In genomic region chrX:151973262-151973661, GRCh38 we compare ENCODE assay signal across 12 cellular contexts. TPM values are rescaled to one million over a fixed set of nuclear protein-coding genes. Genes with fewer than 3 reads are reported as not detected.
DNase-seq lines count a peak whose midpoint lies in the region; ATAC-seq, FAIRE-seq and TF ChIP-seq lines count a peak whose summit lies in the region.
"Had no signal": no experiment of that assay in that cellular context is flagged by ENCODE, and none has a peak within 500 bp of the region (broad histone marks: within the 10 kb centered on the region; RNA-seq: fewer than 3 reads in every experiment).

No MANE protein-coding gene starts in this region.

- no peaks in the 10 kb centered on the region for H3K9me3 ChIP-seq in heart right ventricle
- no peaks in the 10 kb centered on the region for H3K9me3 ChIP-seq in colonic mucosa
- no peaks in the 10 kb centered on the region for H3K9me3 ChIP-seq in small intestine (ENCODE audit: control insufficient read depth, low read depth)
- H3K9me3 ChIP-seq: testis had no signal

- TF ChIP-seq CTCF in heart right ventricle (IDR thresholded peaks at IDR 0.05) (no peak), colonic mucosa (IDR thresholded peaks at IDR 0.05) (no peak), mesothelial cell of epicardium (IDR thresholded peaks at IDR 0.05; ENCODE audit: unreplicated experiment) (no peak)

- H3K4me3 ChIP-seq in heart right ventricle: peak overlapping the region; percentile 35 to 71 (median 62)
- H3K4me3 ChIP-seq in colonic mucosa: peak overlapping the region; percentile 50
- H3K4me3 ChIP-seq in urinary bladder (ENCODE audit: low read depth, low read length): peak overlapping the region; percentile 73
- peak overlapping the region in 1 of 2 donors; percentile 62 for H3K4me3 ChIP-seq in small intestine (ENCODE audit: low read depth in 1 of 2, low read length in 2 of 2)

- H3K4me1 Mint-ChIP-seq in mesothelial cell of epicardium (peaks cover 45% of the 10 kb centered on the region), immature natural killer cell (no peaks in the 10 kb centered on the region)
- no peaks in the 10 kb centered on the region for H3K4me1 Mint-ChIP-seq in activated naive CD4-positive, alpha-beta T cell treated with anti-CD3 and anti-CD28 coated beads for 36 hours (ENCODE audit: low read depth)

- peak overlapping the region in 9 of 10 donors; percentile 16 to 88 (median 80) for H3K27ac ChIP-seq in heart right ventricle
- no peak overlapping the region for H3K27ac ChIP-seq in colonic mucosa
- no peak overlapping the region for H3K27ac ChIP-seq in urinary bladder (ENCODE audit: low read depth)
- peak overlapping the region in 1 of 2 donors; percentile 70 for H3K27ac ChIP-seq in small intestine (ENCODE audit: low read depth in 1 of 2, low read length in 1 of 2)
- H3K27ac ChIP-seq: KMS-11, testis had no signal

- CTCF ChIA-PET in activated naive CD4-positive, alpha-beta T cell treated with anti-CD3 and anti-CD28 coated beads for 36 hours (lab: Charles Lee): no interaction called here

- H3K9me3 Mint-ChIP-seq in mesothelial cell of epicardium (peaks cover 16% of the 10 kb centered on the region), immature natural killer cell (peaks cover 0 to 2% (median 0%) of the 10 kb centered on the region in 6 donors)
- H3K9me3 Mint-ChIP-seq in activated naive CD4-positive, alpha-beta T cell treated with anti-CD3 and anti-CD28 coated beads for 36 hours: no peaks in the 10 kb centered on the region

- WGBS in heart right ventricle, 2 donors: 47 to 53% methylated on average over 4 of the region's 4 CpGs
- WGBS in urinary bladder: 44% methylated on average over 4 of the region's 4 CpGs
- WGBS in small intestine, 3 donors: 19 to 49% (median 35%) methylated on average over 4 of the region's 4 CpGs

- H3K4me1 ChIP-seq in heart right ventricle (peaks cover 0 to 10% (median 3%) of the 10 kb centered on the region in 9 donors), colonic mucosa (no peaks in the 10 kb centered on the region), urinary bladder (ENCODE audit: insufficient read depth) (no peaks in the 10 kb centered on the region), small intestine (ENCODE audit: control insufficient read depth in 2 of 2, insufficient read depth in 1 of 2, low read depth in 1 of 2, low read length in 1 of 2) (no peaks in the 10 kb centered on the region)
- H3K4me1 ChIP-seq: testis had no signal

- H3K9ac ChIP-seq in colonic mucosa (ENCODE audit: low read depth in 2 of 2, low read length in 2 of 2): peak overlapping the region; percentile 8 to 42
- H3K9ac ChIP-seq: KMS-11 had no signal

- H3K36me3 Mint-ChIP-seq in mesothelial cell of epicardium (peaks cover 14% of the 10 kb centered on the region), immature natural killer cell (no peaks in the 10 kb centered on the region)
- no peaks in the 10 kb centered on the region for H3K36me3 Mint-ChIP-seq in activated naive CD4-positive, alpha-beta T cell treated with anti-CD3 and anti-CD28 coated beads for 36 hours (ENCODE audit: low read depth)

- H3K27ac Mint-ChIP-seq in mesothelial cell of epicardium (peak overlapping the region; percentile 86), immature natural killer cell (no peak overlapping the region)
- H3K27ac Mint-ChIP-seq in activated naive CD4-positive, alpha-beta T cell treated with anti-CD3 and anti-CD28 coated beads for 36 hours: no peak overlapping the region

- FAIRE-seq in small intestine (lab: Jason Lieb, UNC): no peak

- intact Hi-C loops in heart right ventricle (cut with DNase I): no loop called here
- intact Hi-C loops in left cardiac atrium (cut with DNase I): no loop called here
- intact Hi-C loops in colonic mucosa (cut with DNase I): no loop called here
- intact Hi-C loops in activated naive CD4-positive, alpha-beta T cell treated with anti-CD3 and anti-CD28 coated beads for 36 hours (cut with micrococcal nuclease): no loop called here

- peaks cover 9% of the 10 kb centered on the region for H3K27me3 Mint-ChIP-seq in mesothelial cell of epicardium (ENCODE audit: low read depth)
- H3K27me3 Mint-ChIP-seq in activated naive CD4-positive, alpha-beta T cell treated with anti-CD3 and anti-CD28 coated beads for 36 hours (ENCODE audit: low read depth): peaks cover 29% of the 10 kb centered on the region
- H3K27me3 Mint-ChIP-seq in immature natural killer cell (ENCODE audit: low read depth in 3 of 3): peaks cover 1 to 13% (median 9%) of the 10 kb centered on the region in 3 donors

- H3K4me3 Mint-ChIP-seq in mesothelial cell of epicardium (peak overlapping the region; percentile 84), immature natural killer cell (no peak overlapping the region)
- no peak overlapping the region for H3K4me3 Mint-ChIP-seq in activated naive CD4-positive, alpha-beta T cell treated with anti-CD3 and anti-CD28 coated beads for 36 hours

- H3K27me3 ChIP-seq in heart right ventricle: peaks cover 0 to 27% (median 0%) of the 10 kb centered on the region in 7 donors
- no peaks in the 10 kb centered on the region for H3K27me3 ChIP-seq in colonic mucosa
- H3K27me3 ChIP-seq in small intestine (ENCODE audit: control insufficient read depth in 2 of 2, insufficient read depth in 2 of 2, low read length in 2 of 2): no peaks in the 10 kb centered on the region
- H3K27me3 ChIP-seq: testis had no signal

- H3K36me3 ChIP-seq in heart right ventricle (peaks cover 0 to 17% (median 0%) of the 10 kb centered on the region in 9 donors), colonic mucosa (no peaks in the 10 kb centered on the region), urinary bladder (ENCODE audit: insufficient read depth) (peaks cover 4% of the 10 kb centered on the region), small intestine (ENCODE audit: control insufficient read depth in 2 of 2, insufficient read depth in 2 of 2, low read length in 2 of 2) (no peaks in the 10 kb centered on the region)

- ATAC-seq in heart right ventricle: no peak
- ATAC-seq in left cardiac atrium: no peak

- DNase-seq in heart right ventricle (no peak), left cardiac atrium (no peak), colonic mucosa (no peak), mesothelial cell of epicardium (ENCODE audit: low spot score in 2 of 2, unreplicated experiment in 2 of 2) (no peak), small intestine (no peak), immature natural killer cell (no peak)
- DNase-seq in activated naive CD4-positive, alpha-beta T cell treated with anti-CD3 and anti-CD28 coated beads for 36 hours: no peak
- DNase-seq: NCI-H526; stimulated activated CD4-positive, alpha-beta T cell treated with anti-CD3 and anti-CD28 coated beads, Interleukin-1b, Interleukin-23, amount 100 ng/mL, for 48 hours had no signal

RNA-seq across cellular contexts. Expression of gene GABRE, which starts 1.2 kb away (rescaled TPM):
- 10 to 100 TPM; 17.1 to 77.8 (median 36.2) TPM for total RNA-seq in heart right ventricle
- 10 to 100 TPM in 1 of 2 donors, 1 to 10 TPM in 1; 2.8 to 32.3 TPM for polyA plus RNA-seq in heart right ventricle
- 10 to 100 TPM; 14.7 to 20.8 TPM for total RNA-seq in left cardiac atrium
- 10 to 100 TPM in 1 of 2 donors, 1 to 10 TPM in 1; 6.4 to 11.9 TPM for total RNA-seq in colonic mucosa
- 190 to 220 TPM (median 202 TPM) in 3 replicates for total RNA-seq in mesothelial cell of epicardium
- 81.1 TPM for total RNA-seq in urinary bladder
- polyA plus RNA-seq in urinary bladder: 9.1 TPM
- 10 to 100 TPM in 2 of 3 donors, 1 to 10 TPM in 1; 4.8 to 26.6 (median 21.1) TPM for polyA plus RNA-seq in small intestine
- not detected for total RNA-seq in activated naive CD4-positive, alpha-beta T cell treated with anti-CD3 and anti-CD28 coated beads for 36 hours
- not detected for polyA plus RNA-seq in immature natural killer cell

Comparison
In these comparisons a context has a peak if more than half of its experiments do, and no peak if none do; other contexts are left out.
1. H3K27ac ChIP-seq: peak in heart right ventricle (9 of 10); none in colonic mucosa (single experiment) and urinary bladder (single experiment).
2. RNA of gene GABRE, which starts 1.2 kb away (total RNA-seq): 190 to 220 TPM in mesothelial cell of epicardium, 81.1 TPM in urinary bladder (single experiment), 17.1 to 77.8 TPM in heart right ventricle, 14.7 to 20.8 TPM in left cardiac atrium and 6.4 to 11.9 TPM in colonic mucosa; not detected in activated naive CD4-positive, alpha-beta T cell treated with anti-CD3 and anti-CD28 coated beads for 36 hours; every median in the first group is over 4 times any median in the second.